Comparison of ENCODE assay signal across 9 cellular contexts in the genomic region with DNA sequence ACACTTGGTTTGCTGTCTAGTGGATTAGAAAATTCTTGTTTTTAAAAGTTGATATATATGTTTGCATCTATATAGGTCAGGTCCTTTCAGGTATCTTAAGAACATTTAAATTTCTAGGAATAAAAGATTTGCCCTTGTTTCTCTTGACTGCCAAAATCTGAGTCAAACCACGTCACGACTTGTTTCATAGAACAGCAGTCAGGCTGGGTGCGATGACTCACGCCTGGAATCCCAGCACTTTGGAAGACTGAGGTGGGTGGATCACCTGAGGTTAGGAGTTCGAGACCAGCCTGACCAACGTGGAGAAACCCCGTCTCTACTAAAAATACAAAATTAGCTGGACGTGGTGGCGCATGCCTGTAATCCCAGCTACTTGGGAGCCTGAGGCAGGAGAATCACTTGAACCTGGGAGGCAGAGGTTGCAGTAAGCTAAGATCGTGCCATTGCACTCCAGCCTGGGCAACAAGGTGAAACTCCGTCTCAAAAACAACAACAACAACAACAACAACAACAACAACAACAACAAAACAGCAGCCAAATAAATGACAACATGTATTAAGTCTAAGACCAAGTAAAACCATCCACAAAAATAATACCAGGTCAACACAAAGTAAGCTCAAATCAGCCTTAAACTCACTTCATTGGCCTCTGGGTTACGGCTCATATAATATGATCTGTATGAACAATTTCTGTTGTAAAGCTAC. TPM values are rescaled to one million over a fixed set of nuclear protein-coding genes. Genes with fewer than 3 reads are reported as not detected.
A peak's percentile ranks its signal among the peaks of the same experiment; 100 is the strongest.
DNase-seq lines count a peak whose midpoint lies in the region; ATAC-seq, FAIRE-seq and TF ChIP-seq lines count a peak whose summit lies in the region.
"Not testable (repeated sequence)": the region's sequence is repeated elsewhere in the genome, so short reads cannot be mapped to it uniquely, and the experiment has no call there.
"Had no signal": no experiment of that assay in that cellular context is flagged by ENCODE, and none has a peak within 500 bp of the region (broad histone marks: within the 10 kb centered on the region; RNA-seq: fewer than 3 reads in every experiment).

No MANE protein-coding gene starts in this region.

- peak; percentile 80 for DNase-seq in AG10803 (ENCODE audit: low read depth)
- peak; percentile 21 for DNase-seq in H4 (ENCODE audit: low spot score)
- DNase-seq in NCI-H226: peak; percentile 83
- DNase-seq in astrocyte (ENCODE audit: low read depth): peak; percentile 81
- peak; percentile 5 to 33 for DNase-seq in cardiac fibroblast (ENCODE audit: low read depth in 2 of 2)
- peak; percentile 5 for DNase-seq in fibroblast of pulmonary artery (ENCODE audit: low read depth)
- not testable (repeated sequence) for DNase-seq in HepG2 (ENCODE audit: low spot score)
- DNase-seq in skeletal muscle cell (ENCODE audit: low read depth): peak; percentile 39

- not testable (repeated sequence) for H3K36me3 Mint-ChIP-seq in astrocyte (ENCODE audit: low read depth, unreplicated experiment)

- peaks cover 12% of the 10 kb centered on the region for H3K4me1 ChIP-seq in astrocyte (ENCODE audit: insufficient read depth, low read length)
- H3K4me1 ChIP-seq in HepG2 (ENCODE audit: insufficient read depth, low read length): not testable (repeated sequence)

- FAIRE-seq in astrocyte (lab: Jason Lieb, UNC); HepG2 (lab: Jason Lieb, UNC): not testable (repeated sequence)

- not testable (repeated sequence) for H3K4me3 Mint-ChIP-seq in astrocyte (ENCODE audit: unreplicated experiment)

- TF ChIP-seq CTCF in AG10803 (conservative IDR thresholded peaks at IDR 0.05; ENCODE audit: low read length); astrocyte (IDR thresholded peaks at IDR 0.05; ENCODE audit: insufficient read depth, low read depth, low read length); cardiac fibroblast (IDR thresholded peaks at IDR 0.05; ENCODE audit: low read depth, low read length); fibroblast of pulmonary artery (IDR thresholded peaks at IDR 0.05; ENCODE audit: low read length, missing control alignments); HepG2 (CRISPR knock-in tag; IDR thresholded peaks at IDR 0.05): not testable (repeated sequence)

- not testable (repeated sequence) for TF ChIP-seq POLR2A in HepG2 (IDR thresholded peaks at IDR 0.05; ENCODE audit: insufficient read depth in 1 of 2, low read depth in 2 of 2, low read length in 2 of 2)

- POLR2A ChIA-PET in HepG2 (lab: Yijun Ruan, JAX): not testable (repeated sequence)

- not testable (repeated sequence) for H3K4me3 ChIP-seq in AG10803 (ENCODE audit: low read length); astrocyte (ENCODE audit: insufficient read depth, low read depth, low read length); cardiac fibroblast (replicated peaks in 1 of 2; ENCODE audit: low read depth in 2 of 2, low read length in 2 of 2); fibroblast of pulmonary artery (replicated peaks; ENCODE audit: low read depth, low read length); HepG2 (replicated peaks in 1 of 3; ENCODE audit: insufficient read depth in 1 of 3, low read depth in 2 of 3, low read length in 3 of 3); skeletal muscle cell (ENCODE audit: low read depth, low read length)

- not testable (repeated sequence) for H3K4me2 ChIP-seq in astrocyte (ENCODE audit: low read length); HepG2 (ENCODE audit: low read depth, low read length)

- H2AFZ ChIP-seq in astrocyte (ENCODE audit: low read depth, low read length); HepG2 (ENCODE audit: low read length): not testable (repeated sequence)

- H4K20me1 ChIP-seq in astrocyte (ENCODE audit: insufficient read depth, low read length); HepG2 (ENCODE audit: insufficient read depth, low read length): not testable (repeated sequence)

- H3K9ac ChIP-seq in astrocyte (ENCODE audit: low read length); HepG2 (ENCODE audit: insufficient read depth, low read depth, low read length): not testable (repeated sequence)

- H3K36me3 ChIP-seq in astrocyte (ENCODE audit: insufficient read depth, low read length); HepG2 (replicated peaks in 1 of 2; ENCODE audit: control insufficient read depth in 1 of 2, insufficient read depth in 2 of 2, low read length in 2 of 2): not testable (repeated sequence)

- CTCF ChIA-PET in HepG2 (lab: Yijun Ruan, JAX; ENCODE audit: low intra/inter-chr PET ratio, low total read pairs): not testable (repeated sequence)

- H3K27me3 Mint-ChIP-seq in astrocyte (ENCODE audit: low read depth, unreplicated experiment): not testable (repeated sequence)

- in situ Hi-C loops in HepG2 (cut with HindIII; ENCODE audit: extremely low pct_ligation_motif_present, low pct_unique_long_range_greater_than_20kb): not testable (repeated sequence)

- not testable (repeated sequence) for H3K79me2 ChIP-seq in astrocyte (ENCODE audit: insufficient read depth, low read length); HepG2 (ENCODE audit: insufficient read depth, low read length)

- not testable (repeated sequence) for ATAC-seq in HepG2

- H3K27me3 ChIP-seq in astrocyte (ENCODE audit: insufficient read depth, low read length); HepG2 (ENCODE audit: control insufficient read depth in 1 of 2, insufficient read depth in 2 of 2, low read length in 2 of 2): not testable (repeated sequence)

- not testable (repeated sequence) for H3K9me3 Mint-ChIP-seq in astrocyte (ENCODE audit: unreplicated experiment)

- intact Hi-C loops in HepG2 (cut with micrococcal nuclease; ENCODE audit: unreplicated experiment): not testable (repeated sequence)

- not testable (repeated sequence) for H3K27ac Mint-ChIP-seq in astrocyte (ENCODE audit: unreplicated experiment)

- TF ChIP-seq EP300 in HepG2 (IDR thresholded peaks at IDR 0.05; ENCODE audit: low read depth in 2 of 2, low read length in 2 of 2); HepG2 (CRISPR knock-in tag; IDR thresholded peaks at IDR 0.05; ENCODE audit: borderline replicate concordance): not testable (repeated sequence)

- BruUV-seq in HepG2 (replicated peaks; lab: Mats Ljungman, UMichigan): not testable (repeated sequence)

- not testable (repeated sequence) for TF ChIP-seq RAD21 in HepG2 (CRISPR knock-in tag; IDR thresholded peaks at IDR 0.05)

- H3K27ac ChIP-seq in astrocyte (ENCODE audit: low read depth, low read length): peak overlapping the region; percentile 84
- not testable (repeated sequence) for H3K27ac ChIP-seq in HepG2 (ENCODE audit: extremely low read length, insufficient read depth, low read length)

- not testable (repeated sequence) for H3K9me3 ChIP-seq in astrocyte (ENCODE audit: insufficient read depth, low read depth, low read length); HepG2 (ENCODE audit: low read length)

- not testable (repeated sequence) for H3K4me1 Mint-ChIP-seq in astrocyte (ENCODE audit: low read depth, unreplicated experiment)

- WGBS in HepG2 (ENCODE audit: low lambda C conversion rate): 14% methylated on average over 12 of the region's 12 CpGs

TF ChIP-seq in HepG2, 621 proteins besides CTCF, POLR2A, EP300 and RAD21:
- TF ChIP-seq CREB1 (IDR thresholded peaks at IDR 0.05) (peak; percentile 83), FOXP1 (IDR thresholded peaks at IDR 0.05) (peak; percentile 94)
- TF ChIP-seq CREB1, FOXP1 (CRISPR knock-in tag; IDR thresholded peaks at IDR 0.05): not testable (repeated sequence)

RNA-seq across cellular contexts. Expression of gene PHACTR1, which starts 46.3 kb away (rescaled TPM):
- total RNA-seq in H4 (2014; rRNA removed; shearing (Covaris generic)): 1.8 and 3.3 TPM in 2 replicates
- total RNA-seq in astrocyte: 8.5 and 10.0 TPM in 2 replicates
- total RNA-seq in HepG2 (2016; rRNA removed; fragmentation: Illumina TruSeq; extraction: Trizol): 0.09 TPM in 1 of 2 replicates, not detected in the other
- total RNA-seq in HepG2 (2016; cell fraction: cytosol; rRNA removed; fragmentation: Illumina TruSeq; extraction: Trizol; ENCODE audit: low read depth): under 0.01 TPM in 1 of 2 replicates, not detected in the other
- 0.06 TPM in 1 of 2 replicates, not detected in the other for total RNA-seq in HepG2 (2016; cell fraction: insoluble cytoplasmic fraction; rRNA removed; fragmentation: Illumina TruSeq; extraction: Trizol)
- total RNA-seq in HepG2 (2016; cell fraction: membrane; rRNA removed; fragmentation: Illumina TruSeq; extraction: Trizol): 0.06 TPM in 1 of 2 replicates, not detected in the other
- total RNA-seq in HepG2 (2016; cell fraction: nucleus; rRNA removed; fragmentation: Illumina TruSeq; extraction: Trizol): not detected in 2 replicates
- polyA plus RNA-seq in HepG2 (2011; rRNA removed): 0.04 TPM in 1 of 2 replicates, not detected in the other
- not detected in 2 replicates for polyA plus RNA-seq in HepG2 (2011; cell fraction: cytosol; rRNA removed)
- polyA plus RNA-seq in HepG2 (2011; cell fraction: nucleus; rRNA removed): 0.03 and 0.10 TPM in 2 replicates
- 0.50 and 0.79 TPM in 2 replicates for polyA plus RNA-seq in HepG2 (2012)
- not detected in 2 replicates for polyA plus RNA-seq in HepG2 (2016; cell fraction: cytosol; fragmentation: Illumina TruSeq; extraction: Trizol; ENCODE audit: low read depth)
- polyA plus RNA-seq in HepG2 (2016; cell fraction: insoluble cytoplasmic fraction; fragmentation: Illumina TruSeq; extraction: Trizol; ENCODE audit: low read depth): not detected in 2 replicates
- polyA plus RNA-seq in HepG2 (2016; cell fraction: membrane; fragmentation: Illumina TruSeq; extraction: Trizol; ENCODE audit: low read depth): not detected in 2 replicates
- polyA plus RNA-seq in HepG2 (2016; cell fraction: nucleus; fragmentation: Illumina TruSeq; extraction: Trizol; ENCODE audit: insufficient read depth, low read depth): not detected in 2 replicates
- polyA minus RNA-seq in HepG2 (2011; rRNA and poly(A)+ RNA removed; ENCODE audit: low replicate concordance): 0.04 and 0.26 TPM in 2 replicates
- polyA minus RNA-seq in HepG2 (2011; cell fraction: cytosol; rRNA and poly(A)+ RNA removed): not detected in 2 replicates
- polyA minus RNA-seq in HepG2 (2011; cell fraction: nucleus; rRNA and poly(A)+ RNA removed): not detected in 2 replicates
- total RNA-seq: IMR-90 had no signal
- polyA plus RNA-seq: IMR-90 had no signal
